ENCODE assay signal across 10 cellular contexts in the genomic region with DNA sequence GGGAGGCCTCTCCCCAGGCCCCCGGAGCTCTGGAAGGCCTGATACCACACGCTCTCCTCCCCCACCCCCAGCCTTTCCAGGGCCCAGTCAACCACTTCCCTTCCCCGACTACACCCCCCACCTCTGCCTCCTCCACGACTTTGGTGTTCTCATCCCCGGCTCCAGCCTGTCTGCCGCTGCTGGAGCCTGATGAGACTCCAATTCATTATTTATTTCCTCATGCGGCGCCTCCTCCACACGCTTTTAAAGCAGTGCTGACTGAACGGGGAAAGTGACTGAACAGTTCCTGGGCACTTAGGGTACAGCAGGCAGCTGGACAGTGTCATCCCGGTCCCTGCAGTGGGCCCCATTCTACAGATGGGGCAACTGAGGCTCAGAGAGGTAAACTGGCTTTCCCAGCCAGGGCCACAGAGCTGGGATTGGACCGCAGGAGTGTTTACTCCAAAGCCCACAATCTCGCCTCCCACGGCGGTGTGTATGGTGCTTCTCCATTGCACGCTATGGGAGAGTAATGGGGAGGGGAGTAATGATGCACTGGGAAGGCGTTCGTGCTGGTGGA. TPM values are rescaled to one million over a fixed set of nuclear protein-coding genes. Genes with fewer than 3 reads are reported as not detected.
DNase-seq lines count a peak whose midpoint lies in the region; ATAC-seq, FAIRE-seq and TF ChIP-seq lines count a peak whose summit lies in the region.
"Had no signal": no experiment of that assay in that cellular context is flagged by ENCODE, and none has a peak within 500 bp of the region (broad histone marks: within the 10 kb centered on the region; RNA-seq: fewer than 3 reads in every experiment).

No MANE protein-coding gene starts in this region.

- peak; percentile 90 for DNase-seq in AG08395 (ENCODE audit: low spot score)
- peak; percentile 81 for DNase-seq in HT1080 (ENCODE audit: low read depth)
- peak; percentile 87 for DNase-seq in astrocyte (ENCODE audit: low read depth)
- no peak for DNase-seq in HepG2 (ENCODE audit: low spot score)
- DNase-seq in stimulated activated effector memory CD8-positive, alpha-beta T cell treated with anti-CD3 and anti-CD28 coated beads, Interleukin-12 subunit alpha, Interleukin-12 subunit beta, amount 100 ng/mL, for 72 hours (ENCODE audit: low spot score in 2 of 2): no peak
- DNase-seq: DND-41 had no signal

- intact Hi-C loops in HepG2 (cut with micrococcal nuclease; ENCODE audit: unreplicated experiment): no loop called here

- H3K4me1 Mint-ChIP-seq in astrocyte (ENCODE audit: low read depth, unreplicated experiment): peaks cover 25% of the 10 kb centered on the region
- H3K4me1 Mint-ChIP-seq in stimulated activated effector memory CD8-positive, alpha-beta T cell treated with anti-CD3 and anti-CD28 coated beads, Interleukin-12 subunit alpha, Interleukin-12 subunit beta, amount 100 ng/mL, for 72 hours: peaks cover 5% of the 10 kb centered on the region

- peak overlapping the region; percentile 82 for H3K9ac ChIP-seq in astrocyte (ENCODE audit: low read length)
- H3K9ac ChIP-seq in HepG2 (ENCODE audit: insufficient read depth, low read depth, low read length): no peak overlapping the region

- no peak for TF ChIP-seq EP300 in HepG2 (IDR thresholded peaks at IDR 0.05; ENCODE audit: low read depth in 2 of 2, low read length in 2 of 2)
- TF ChIP-seq EP300 in HepG2 (CRISPR knock-in tag; IDR thresholded peaks at IDR 0.05; ENCODE audit: borderline replicate concordance): no peak

- CTCF ChIA-PET in HepG2 (lab: Yijun Ruan, JAX; ENCODE audit: low intra/inter-chr PET ratio, low total read pairs): no interaction called here

- FAIRE-seq in astrocyte (lab: Jason Lieb, UNC) (peak; percentile 70), HepG2 (lab: Jason Lieb, UNC) (no peak)
- FAIRE-seq: islet of Langerhans had no signal

- H3K27me3 ChIP-seq in astrocyte (ENCODE audit: insufficient read depth, low read length) (no peaks in the 10 kb centered on the region), HepG2 (ENCODE audit: control insufficient read depth in 1 of 2, insufficient read depth in 2 of 2, low read length in 2 of 2) (no peaks in the 10 kb centered on the region)

- H3K4me2 ChIP-seq in astrocyte (ENCODE audit: low read length) (peak overlapping the region; percentile 65), HepG2 (ENCODE audit: low read depth, low read length) (no peak overlapping the region)

- H3K79me2 ChIP-seq in astrocyte (ENCODE audit: insufficient read depth, low read length) (no peaks in the 10 kb centered on the region), HepG2 (ENCODE audit: insufficient read depth, low read length) (no peaks in the 10 kb centered on the region)

- TF ChIP-seq POLR2A in HepG2 (IDR thresholded peaks at IDR 0.05; ENCODE audit: insufficient read depth in 1 of 2, low read depth in 2 of 2, low read length in 2 of 2) (no peak), GM18505 (IDR thresholded peaks at IDR 0.05; ENCODE audit: borderline replicate concordance, extremely low read depth, insufficient read depth, insufficient read length) (no peak)

- H3K4me1 ChIP-seq in astrocyte (ENCODE audit: insufficient read depth, low read length) (peaks cover 39% of the 10 kb centered on the region), HepG2 (ENCODE audit: insufficient read depth, low read length) (no peaks in the 10 kb centered on the region)

- peak overlapping the region; percentile 54 for H3K4me3 Mint-ChIP-seq in astrocyte (ENCODE audit: unreplicated experiment)
- H3K4me3 Mint-ChIP-seq in stimulated activated effector memory CD8-positive, alpha-beta T cell treated with anti-CD3 and anti-CD28 coated beads, Interleukin-12 subunit alpha, Interleukin-12 subunit beta, amount 100 ng/mL, for 72 hours: no peak overlapping the region

- H3K27me3 Mint-ChIP-seq in astrocyte (ENCODE audit: low read depth, unreplicated experiment): no peaks in the 10 kb centered on the region

- TF ChIP-seq CTCF in astrocyte (IDR thresholded peaks at IDR 0.05; ENCODE audit: insufficient read depth, low read depth, low read length): no peak
- no peak for TF ChIP-seq CTCF in HepG2 (CRISPR knock-in tag; IDR thresholded peaks at IDR 0.05)

- no peak overlapping the region for H3K4me3 ChIP-seq in astrocyte (ENCODE audit: insufficient read depth, low read depth, low read length)
- no peak overlapping the region for H3K4me3 ChIP-seq in HepG2 (replicated peaks in 1 of 3; ENCODE audit: insufficient read depth in 1 of 3, low read depth in 2 of 3, low read length in 3 of 3)

- H3K9me3 Mint-ChIP-seq in astrocyte (ENCODE audit: unreplicated experiment): no peaks in the 10 kb centered on the region
- no peaks in the 10 kb centered on the region for H3K9me3 Mint-ChIP-seq in stimulated activated effector memory CD8-positive, alpha-beta T cell treated with anti-CD3 and anti-CD28 coated beads, Interleukin-12 subunit alpha, Interleukin-12 subunit beta, amount 100 ng/mL, for 72 hours

- H2AFZ ChIP-seq in astrocyte (ENCODE audit: low read depth, low read length): no peak overlapping the region
- no peak overlapping the region for H2AFZ ChIP-seq in HepG2 (ENCODE audit: low read length)

- H3K36me3 ChIP-seq in astrocyte (ENCODE audit: insufficient read depth, low read length): no peaks in the 10 kb centered on the region
- H3K36me3 ChIP-seq in HepG2 (replicated peaks in 1 of 2; ENCODE audit: control insufficient read depth in 1 of 2, insufficient read depth in 2 of 2, low read length in 2 of 2): peaks cover 23 to 65% of the 10 kb centered on the region in 2 experiments

- POLR2A ChIA-PET in HepG2 (lab: Yijun Ruan, JAX): no interaction called here

- H3K27ac ChIP-seq in astrocyte (ENCODE audit: low read depth, low read length): peak overlapping the region; percentile 96
- no peak overlapping the region for H3K27ac ChIP-seq in HepG2 (ENCODE audit: extremely low read length, insufficient read depth, low read length)

- ATAC-seq in HepG2: no peak
- no peak for ATAC-seq in GM18511 (IDR thresholded peaks at IDR 0.05; ENCODE audit: unreplicated experiment)
- no peak for ATAC-seq in GM18505 (IDR thresholded peaks at IDR 0.05; ENCODE audit: unreplicated experiment)
- ATAC-seq in stimulated activated effector memory CD8-positive, alpha-beta T cell treated with anti-CD3 and anti-CD28 coated beads, Interleukin-12 subunit alpha, Interleukin-12 subunit beta, amount 100 ng/mL, for 72 hours: no peak
- no peak for ATAC-seq in HG02642 (IDR thresholded peaks at IDR 0.05; ENCODE audit: poor library complexity, unreplicated experiment)

- BruUV-seq in HepG2 (replicated peaks; lab: Mats Ljungman, UMichigan): no TSS peak

- H4K20me1 ChIP-seq in astrocyte (ENCODE audit: insufficient read depth, low read length) (no peaks in the 10 kb centered on the region), HepG2 (ENCODE audit: insufficient read depth, low read length) (no peaks in the 10 kb centered on the region)

- in situ Hi-C loops in HepG2 (cut with HindIII; ENCODE audit: extremely low pct_ligation_motif_present, low pct_unique_long_range_greater_than_20kb): no loop called here

- TF ChIP-seq RAD21 in HepG2 (CRISPR knock-in tag; IDR thresholded peaks at IDR 0.05): no peak

- peaks cover 5% of the 10 kb centered on the region for H3K36me3 Mint-ChIP-seq in astrocyte (ENCODE audit: low read depth, unreplicated experiment)
- peaks cover 29% of the 10 kb centered on the region for H3K36me3 Mint-ChIP-seq in stimulated activated effector memory CD8-positive, alpha-beta T cell treated with anti-CD3 and anti-CD28 coated beads, Interleukin-12 subunit alpha, Interleukin-12 subunit beta, amount 100 ng/mL, for 72 hours

- WGBS in HepG2 (ENCODE audit: low lambda C conversion rate): 91% methylated on average over 18 of the region's 18 CpGs

- H3K27ac Mint-ChIP-seq in astrocyte (ENCODE audit: unreplicated experiment): peak overlapping the region; percentile 58
- H3K27ac Mint-ChIP-seq in stimulated activated effector memory CD8-positive, alpha-beta T cell treated with anti-CD3 and anti-CD28 coated beads, Interleukin-12 subunit alpha, Interleukin-12 subunit beta, amount 100 ng/mL, for 72 hours: no peak overlapping the region

- H3K9me3 ChIP-seq in astrocyte (ENCODE audit: insufficient read depth, low read depth, low read length): no peaks in the 10 kb centered on the region
- H3K9me3 ChIP-seq in HepG2 (ENCODE audit: low read length): no peaks in the 10 kb centered on the region

RNA-seq across cellular contexts. Expression of a gene that starts 15.9 kb away (rescaled TPM):
- 113 TPM in 2 replicates for total RNA-seq in HT1080 (2014; rRNA removed; shearing (Covaris generic))
- polyA plus RNA-seq in HT1080 (2015; cell fraction: cytosol; rRNA removed): 104 and 118 TPM in 2 replicates
- polyA plus RNA-seq in HT1080 (2015; cell fraction: nucleus; rRNA removed): 69.7 and 87.9 TPM in 2 replicates
- total RNA-seq in astrocyte (50.6 and 54.3 TPM in 2 replicates), HepG2 (2016; rRNA removed; fragmentation: Illumina TruSeq; extraction: Trizol) (83.6 and 107 TPM in 2 replicates)
- total RNA-seq in HepG2 (2016; cell fraction: cytosol; rRNA removed; fragmentation: Illumina TruSeq; extraction: Trizol; ENCODE audit: low read depth): 33.3 and 37.4 TPM in 2 replicates
- 76.9 and 117 TPM in 2 replicates for total RNA-seq in HepG2 (2016; cell fraction: insoluble cytoplasmic fraction; rRNA removed; fragmentation: Illumina TruSeq; extraction: Trizol)
- total RNA-seq in HepG2 (2016; cell fraction: membrane; rRNA removed; fragmentation: Illumina TruSeq; extraction: Trizol): 30.1 and 30.8 TPM in 2 replicates
- total RNA-seq in HepG2 (2016; cell fraction: nucleus; rRNA removed; fragmentation: Illumina TruSeq; extraction: Trizol): 29.9 and 31.6 TPM in 2 replicates
- 60.0 and 61.2 TPM in 2 replicates for polyA plus RNA-seq in HepG2 (2011; rRNA removed)
- polyA plus RNA-seq in HepG2 (2011; cell fraction: cytosol; rRNA removed): 63.1 and 67.2 TPM in 2 replicates
- polyA plus RNA-seq in HepG2 (2011; cell fraction: nucleus; rRNA removed): 19.5 and 21.3 TPM in 2 replicates
- 45.5 and 54.3 TPM in 2 replicates for polyA plus RNA-seq in HepG2 (2012)
- polyA plus RNA-seq in HepG2 (2016; cell fraction: cytosol; fragmentation: Illumina TruSeq; extraction: Trizol; ENCODE audit: low read depth): 32.2 and 38.5 TPM in 2 replicates
- 125 and 151 TPM in 2 replicates for polyA plus RNA-seq in HepG2 (2016; cell fraction: insoluble cytoplasmic fraction; fragmentation: Illumina TruSeq; extraction: Trizol; ENCODE audit: low read depth)
- 30.7 and 36.9 TPM in 2 replicates for polyA plus RNA-seq in HepG2 (2016; cell fraction: membrane; fragmentation: Illumina TruSeq; extraction: Trizol; ENCODE audit: low read depth)
- 58.3 and 63.6 TPM in 2 replicates for polyA plus RNA-seq in HepG2 (2016; cell fraction: nucleus; fragmentation: Illumina TruSeq; extraction: Trizol; ENCODE audit: insufficient read depth, low read depth)
- polyA minus RNA-seq in HepG2 (2011; rRNA and poly(A)+ RNA removed; ENCODE audit: low replicate concordance): 31.1 and 88.5 TPM in 2 replicates
- polyA minus RNA-seq in HepG2 (2011; cell fraction: cytosol; rRNA and poly(A)+ RNA removed): 12.4 and 13.4 TPM in 2 replicates
- 6.7 and 7.5 TPM in 2 replicates for polyA minus RNA-seq in HepG2 (2011; cell fraction: nucleus; rRNA and poly(A)+ RNA removed)

RNA-seq across cellular contexts. Expression of a gene that starts 40.2 kb away (rescaled TPM):
- total RNA-seq in HT1080 (2014; rRNA removed; shearing (Covaris generic)): 109 and 141 TPM in 2 replicates
- polyA plus RNA-seq in HT1080 (2015; cell fraction: cytosol; rRNA removed): 91.2 and 98.5 TPM in 2 replicates
- 25.8 and 35.5 TPM in 2 replicates for polyA plus RNA-seq in HT1080 (2015; cell fraction: nucleus; rRNA removed)
- total RNA-seq in astrocyte: 309 and 327 TPM in 2 replicates
- 121 and 143 TPM in 2 replicates for total RNA-seq in HepG2 (2016; rRNA removed; fragmentation: Illumina TruSeq; extraction: Trizol)
- 42.6 and 60.2 TPM in 2 replicates for total RNA-seq in HepG2 (2016; cell fraction: cytosol; rRNA removed; fragmentation: Illumina TruSeq; extraction: Trizol; ENCODE audit: low read depth)
- total RNA-seq in HepG2 (2016; cell fraction: insoluble cytoplasmic fraction; rRNA removed; fragmentation: Illumina TruSeq; extraction: Trizol): 133 and 156 TPM in 2 replicates
- 107 and 116 TPM in 2 replicates for total RNA-seq in HepG2 (2016; cell fraction: membrane; rRNA removed; fragmentation: Illumina TruSeq; extraction: Trizol)
- total RNA-seq in HepG2 (2016; cell fraction: nucleus; rRNA removed; fragmentation: Illumina TruSeq; extraction: Trizol): 95.8 and 110 TPM in 2 replicates
- polyA plus RNA-seq in HepG2 (2011; rRNA removed): 215 TPM in 2 replicates
- 78.6 and 139 TPM in 2 replicates for polyA plus RNA-seq in HepG2 (2011; cell fraction: cytosol; rRNA removed)
- 23.8 and 34.6 TPM in 2 replicates for polyA plus RNA-seq in HepG2 (2011; cell fraction: nucleus; rRNA removed)
- 174 and 183 TPM in 2 replicates for polyA plus RNA-seq in HepG2 (2012)
- polyA plus RNA-seq in HepG2 (2016; cell fraction: cytosol; fragmentation: Illumina TruSeq; extraction: Trizol; ENCODE audit: low read depth): 84.5 and 116 TPM in 2 replicates
- 157 and 171 TPM in 2 replicates for polyA plus RNA-seq in HepG2 (2016; cell fraction: insoluble cytoplasmic fraction; fragmentation: Illumina TruSeq; extraction: Trizol; ENCODE audit: low read depth)
- polyA plus RNA-seq in HepG2 (2016; cell fraction: membrane; fragmentation: Illumina TruSeq; extraction: Trizol; ENCODE audit: low read depth): 138 and 160 TPM in 2 replicates
- 222 and 234 TPM in 2 replicates for polyA plus RNA-seq in HepG2 (2016; cell fraction: nucleus; fragmentation: Illumina TruSeq; extraction: Trizol; ENCODE audit: insufficient read depth, low read depth)
- polyA minus RNA-seq in HepG2 (2011; rRNA and poly(A)+ RNA removed; ENCODE audit: low replicate concordance): 128 and 158 TPM in 2 replicates
- 39.6 and 40.0 TPM in 2 replicates for polyA minus RNA-seq in HepG2 (2011; cell fraction: cytosol; rRNA and poly(A)+ RNA removed)
- 19.4 and 38.8 TPM in 2 replicates for polyA minus RNA-seq in HepG2 (2011; cell fraction: nucleus; rRNA and poly(A)+ RNA removed)

Comparison
In these comparisons a context has a peak if more than half of its experiments do, and no peak if none do; other contexts are left out.
1. DNase-seq: peak in AG08395 (single experiment), HT1080 (single experiment) and astrocyte (single experiment); none in HepG2 (single experiment) and stimulated activated effector memory CD8-positive, alpha-beta T cell treated with anti-CD3 and anti-CD28 coated beads, Interleukin-12 subunit alpha, Interleukin-12 subunit beta, amount 100 ng/mL, for 72 hours (0 of 2).